Comparison of ENCODE assay signal across 8 cellular contexts in genomic region chr7:92178928-92179373, GRCh38. TPM values are rescaled to one million over a fixed set of nuclear protein-coding genes. Genes with fewer than 3 reads are reported as not detected.
A peak's percentile ranks its signal among the peaks of the same experiment; 100 is the strongest.
DNase-seq lines count a peak whose midpoint lies in the region; ATAC-seq and TF ChIP-seq lines count a peak whose summit lies in the region.

Gene LRRD1, minus strand, starts transcription at chr7:92179142. Its CDS starts 13,940 bp downstream, at chr7:92165202.

- H3K9ac ChIP-seq in HUES64 (ENCODE audit: low read depth, low read length) = peak within 1 kb of the TSS; percentile 35; the same call in 1 of the 2 replicates

- no peak for TF ChIP-seq EP300 in suprapubic skin (IDR thresholded peaks at IDR 0.05)

- DNase-seq in D341Med (ENCODE audit: low spot score) (peak; percentile 94), SJSA1 (ENCODE audit: low read depth in 1 of 2, low spot score in 2 of 2) (peak; percentile 69 to 80), glomerular visceral epithelial cell (ENCODE audit: extremely low spot score) (peak; percentile 79), omental fat pad (ENCODE audit: low spot score) (peak; percentile 87), suprapubic skin (ENCODE audit: low spot score in 2 of 2) (peak; percentile 90 to 93)

- H3K4me1 ChIP-seq in HUES64 (ENCODE audit: insufficient read depth, low read length) (no peaks in the 10 kb centered on the region), SJSA1 (replicated peaks) (no peaks in the 10 kb centered on the region; the same call in 1 of the 2 replicates), suprapubic skin (peaks cover 11% of the 10 kb centered on the region)

- H3K27me3 ChIP-seq in HUES64 (ENCODE audit: insufficient read depth, low read length) (peaks cover 8% of the 10 kb centered on the region), SJSA1 (replicated peaks) (no peaks in the 10 kb centered on the region), suprapubic skin (no peaks in the 10 kb centered on the region)

- WGBS in HUES64 = 2% methylated on average over 39 of the region's 39 CpGs
- WGBS in suprapubic skin = under 1% methylated on average over 15 of the region's 39 CpGs

- H3K4me3 ChIP-seq in HUES64 (ENCODE audit: low read length) (peak within 1 kb of the TSS; percentile 54), SJSA1 (peak within 1 kb of the TSS; percentile 17; the same call in 1 of the 2 replicates), suprapubic skin (peak within 1 kb of the TSS; percentile 58)

- no peaks in the 10 kb centered on the region for H3K36me3 Mint-ChIP-seq in activated naive CD4-positive, alpha-beta T cell treated with anti-CD3 and anti-CD28 coated beads, Interleukin-2, amount 50 U/mL, for 24 hours

- H3K27me3 Mint-ChIP-seq in activated naive CD4-positive, alpha-beta T cell treated with anti-CD3 and anti-CD28 coated beads, Interleukin-2, amount 50 U/mL, for 24 hours = peaks cover 7% of the 10 kb centered on the region

- TF ChIP-seq POLR2A in suprapubic skin (IDR thresholded peaks at IDR 0.05) = no peak

- H3K36me3 ChIP-seq in HUES64 (ENCODE audit: insufficient read depth, low read length) = no peaks in the 10 kb centered on the region
- H3K36me3 ChIP-seq in SJSA1 = no peaks in the 10 kb centered on the region
- H3K36me3 ChIP-seq in suprapubic skin = no peaks in the 10 kb centered on the region

- H3K4me1 Mint-ChIP-seq in activated naive CD4-positive, alpha-beta T cell treated with anti-CD3 and anti-CD28 coated beads, Interleukin-2, amount 50 U/mL, for 24 hours = peaks cover 4% of the 10 kb centered on the region

- ATAC-seq in GM21423 (IDR thresholded peaks at IDR 0.05; ENCODE audit: unreplicated experiment) = peak; percentile 100
- peak; percentile 99 for ATAC-seq in omental fat pad (ENCODE audit: low FRiP score)

- no peaks in the 10 kb centered on the region for H3K9me3 ChIP-seq in HUES64 (ENCODE audit: insufficient read depth, low read depth, low read length)
- H3K9me3 ChIP-seq in SJSA1 (replicated peaks) = no peaks in the 10 kb centered on the region
- no peaks in the 10 kb centered on the region for H3K9me3 ChIP-seq in suprapubic skin

- H3K27ac ChIP-seq in HUES64 (ENCODE audit: low read depth, low read length) (no peak within 1 kb of the TSS), SJSA1 (no peak within 1 kb of the TSS), suprapubic skin (peak within 1 kb of the TSS; percentile 71)

- no peak within 1 kb of the TSS for H3K27ac Mint-ChIP-seq in activated naive CD4-positive, alpha-beta T cell treated with anti-CD3 and anti-CD28 coated beads, Interleukin-2, amount 50 U/mL, for 24 hours

- H3K4me3 Mint-ChIP-seq in activated naive CD4-positive, alpha-beta T cell treated with anti-CD3 and anti-CD28 coated beads, Interleukin-2, amount 50 U/mL, for 24 hours = peak within 1 kb of the TSS; percentile 76

- TF ChIP-seq CTCF in omental fat pad (IDR thresholded peaks at IDR 0.05) = peak in 2 of 3 donors; percentile 72 to 88
- TF ChIP-seq CTCF in suprapubic skin (IDR thresholded peaks at IDR 0.05) = peak; percentile 88 to 98

- no peaks in the 10 kb centered on the region for H3K9me3 Mint-ChIP-seq in activated naive CD4-positive, alpha-beta T cell treated with anti-CD3 and anti-CD28 coated beads, Interleukin-2, amount 50 U/mL, for 24 hours

RNA-seq across cellular contexts. Expression of gene LRRD1, which starts in this region (rescaled TPM):
- polyA plus RNA-seq in HUES64 (2013, experiment 1 of 2) = not detected
- not detected for polyA plus RNA-seq in HUES64 (2013, experiment 2 of 2)
- not detected in 2 replicates for total RNA-seq in SJSA1 (2014; rRNA removed; shearing (Covaris generic))
- total RNA-seq in omental fat pad = under 1 TPM in 2 of 4 donors, not detected in 2; 0.12 to 0.28 TPM
- under 1 TPM in 1 of 4 donors, not detected in 3; 0.29 TPM for total RNA-seq in suprapubic skin

Comparison
In these comparisons a context has a peak if more than half of its experiments do, and no peak if none do; other contexts are left out.
1. Peak in DNase-seq and H3K4me3 ChIP-seq in SJSA1; RNA of the gene not detected or under 1 TPM.
2. Peak in DNase-seq and ATAC-seq in omental fat pad; RNA of the gene not detected or under 1 TPM.
3. Peak in DNase-seq, H3K4me3 ChIP-seq and H3K27ac ChIP-seq in suprapubic skin; RNA of the gene not detected or under 1 TPM.